Comparison of ENCODE assay signal across 9 cellular contexts in genomic region chr17:64499805-64500486, GRCh38. TPM values are rescaled to one million over a fixed set of nuclear protein-coding genes. Genes with fewer than 3 reads are reported as not detected.
DNase-seq lines count a peak whose midpoint lies in the region; ATAC-seq, FAIRE-seq and TF ChIP-seq lines count a peak whose summit lies in the region.
"Had no signal": no experiment of that assay in that cellular context is flagged by ENCODE, and none has a peak within 500 bp of the region (broad histone marks: within the 10 kb centered on the region; RNA-seq: fewer than 3 reads in every experiment).

No MANE protein-coding gene starts in this region.

- H4K20me1 ChIP-seq in DND-41 (ENCODE audit: insufficient read depth, low read length): peaks cover 66% of the 10 kb centered on the region
- H4K20me1 ChIP-seq in neural cell (ENCODE audit: insufficient read depth): peaks cover 28% of the 10 kb centered on the region

- H2AFZ ChIP-seq in DND-41 (ENCODE audit: low read depth, low read length) (no peak overlapping the region), neural cell (ENCODE audit: low read depth, low read length) (no peak overlapping the region)
- H2AFZ ChIP-seq: parathyroid adenoma had no signal

- H3K4me2 ChIP-seq in DND-41 (ENCODE audit: insufficient read depth, low read length) (peak overlapping the region; percentile 77), neural cell (ENCODE audit: low read length) (no peak overlapping the region)

- no peak overlapping the region; a peak in 1 of 4 replicates for H3K4me3 ChIP-seq in DND-41 (ENCODE audit: low read depth in 1 of 2, low read length in 2 of 2)
- no peak overlapping the region for H3K4me3 ChIP-seq in bronchial epithelial cell (ENCODE audit: low read depth, low read length)
- H3K4me3 ChIP-seq in neural cell (ENCODE audit: low read length): peak overlapping the region; percentile 20
- no peak overlapping the region for H3K4me3 ChIP-seq in BE2C (ENCODE audit: low read depth, low read length)
- H3K4me3 ChIP-seq: coronary artery had no signal

- no peaks in the 10 kb centered on the region for H3K9me2 ChIP-seq in neural cell (ENCODE audit: insufficient read depth, low read length)

- TF ChIP-seq CTCF in DND-41 (IDR thresholded peaks at IDR 0.05; ENCODE audit: borderline replicate concordance, extremely low read depth, low read length, poor library complexity, severe bottlenecking) (no peak), bronchial epithelial cell (IDR thresholded peaks at IDR 0.05; ENCODE audit: insufficient read depth, low read length, severe bottlenecking) (no peak), neural cell (IDR thresholded peaks at IDR 0.05; ENCODE audit: poor library complexity, severe bottlenecking) (no peak), BE2C (IDR thresholded peaks at IDR 0.05; ENCODE audit: low read depth, low read length) (no peak)

- FAIRE-seq in bronchial epithelial cell (lab: Jason Lieb, UNC): no peak

- TF ChIP-seq EP300 in neural cell (conservative IDR thresholded peaks at IDR 0.05; ENCODE audit: poor library complexity, severe bottlenecking): no peak

- H3K9me3 ChIP-seq in DND-41 (ENCODE audit: insufficient read depth, low read length, severe bottlenecking) (no peaks in the 10 kb centered on the region), neural cell (ENCODE audit: low read length) (no peaks in the 10 kb centered on the region), BE2C (no peaks in the 10 kb centered on the region)

- H3F3A ChIP-seq in neural cell (ENCODE audit: insufficient read depth, low read length, poor library complexity, severe bottlenecking): peaks cover 18% of the 10 kb centered on the region

- TF ChIP-seq RAD21 in neural cell (conservative IDR thresholded peaks at IDR 0.05): no peak

- no peak overlapping the region for H3K27ac ChIP-seq in DND-41 (ENCODE audit: low read length)
- H3K27ac ChIP-seq in neural cell (ENCODE audit: low read length): no peak overlapping the region
- H3K27ac ChIP-seq: coronary artery, parathyroid adenoma had no signal

- H3K27me3 ChIP-seq in DND-41 (ENCODE audit: insufficient read depth, low read length, poor library complexity) (no peaks in the 10 kb centered on the region), bronchial epithelial cell (ENCODE audit: control insufficient read depth, insufficient read depth, low read length) (no peaks in the 10 kb centered on the region), neural cell (ENCODE audit: insufficient read depth, low read depth, low read length) (no peaks in the 10 kb centered on the region), BE2C (no peaks in the 10 kb centered on the region; the same call in 1 of the 2 replicates)

- no peak for ATAC-seq in DND-41 (ENCODE audit: insufficient read depth, low read depth)
- ATAC-seq in activated CD4-positive, CD25-positive, alpha-beta regulatory T cell treated with anti-CD3 and anti-CD28 coated beads, Interleukin-2, amount 50 U/mL, for 24 hours: no peak

- no peak overlapping the region for H3K9ac ChIP-seq in DND-41 (ENCODE audit: low read depth, low read length)
- H3K9ac ChIP-seq in neural cell (ENCODE audit: low read length): no peak overlapping the region
- H3K9ac ChIP-seq: parathyroid adenoma had no signal

- H3K79me2 ChIP-seq in DND-41 (ENCODE audit: insufficient read depth, low read length) (peaks cover 76% of the 10 kb centered on the region), neural cell (replicated peaks; ENCODE audit: insufficient read depth, low read length) (peaks cover 57% of the 10 kb centered on the region)

- DNase-seq in DND-41: no peak
- peak; percentile 27 for DNase-seq in M059J (ENCODE audit: low read depth)
- peak; percentile 49 for DNase-seq in bronchial epithelial cell (ENCODE audit: low read depth)
- no peak for DNase-seq in BE2C
- no peak for DNase-seq in midbrain (lab: John Stamatoyannopoulos, UW)

- H3K4me1 ChIP-seq in DND-41 (ENCODE audit: insufficient read depth, low read length) (peaks cover 92% of the 10 kb centered on the region), BE2C (no peaks in the 10 kb centered on the region; the same call in 1 of the 2 replicates)

- peaks cover 67% of the 10 kb centered on the region for H3K36me3 ChIP-seq in DND-41 (ENCODE audit: insufficient read depth, low read length)
- peaks cover 30% of the 10 kb centered on the region for H3K36me3 ChIP-seq in bronchial epithelial cell (ENCODE audit: control insufficient read depth, insufficient read depth, low read length)
- H3K36me3 ChIP-seq in neural cell (ENCODE audit: insufficient read depth, low read length): peaks cover 32% of the 10 kb centered on the region
- H3K36me3 ChIP-seq in BE2C: peaks cover 69% of the 10 kb centered on the region

TF ChIP-seq in neural cell, 6 proteins besides CTCF, POLR2A, EP300 and RAD21:
- TF ChIP-seq EZH2 (IDR thresholded peaks at IDR 0.05; ENCODE audit: borderline replicate concordance, insufficient read depth, low read length, poor library complexity, severe bottlenecking) (no peak), SMC3 (conservative IDR thresholded peaks at IDR 0.05; ENCODE audit: poor library complexity) (no peak), POLR2AphosphoS5 (IDR thresholded peaks at IDR 0.05) (no peak), TAF1 (IDR thresholded peaks at IDR 0.05; ENCODE audit: low read depth) (no peak), MXI1 (conservative IDR thresholded peaks at IDR 0.05; ENCODE audit: poor library complexity, severe bottlenecking) (no peak)
- TF ChIP-seq, protein P1, sequence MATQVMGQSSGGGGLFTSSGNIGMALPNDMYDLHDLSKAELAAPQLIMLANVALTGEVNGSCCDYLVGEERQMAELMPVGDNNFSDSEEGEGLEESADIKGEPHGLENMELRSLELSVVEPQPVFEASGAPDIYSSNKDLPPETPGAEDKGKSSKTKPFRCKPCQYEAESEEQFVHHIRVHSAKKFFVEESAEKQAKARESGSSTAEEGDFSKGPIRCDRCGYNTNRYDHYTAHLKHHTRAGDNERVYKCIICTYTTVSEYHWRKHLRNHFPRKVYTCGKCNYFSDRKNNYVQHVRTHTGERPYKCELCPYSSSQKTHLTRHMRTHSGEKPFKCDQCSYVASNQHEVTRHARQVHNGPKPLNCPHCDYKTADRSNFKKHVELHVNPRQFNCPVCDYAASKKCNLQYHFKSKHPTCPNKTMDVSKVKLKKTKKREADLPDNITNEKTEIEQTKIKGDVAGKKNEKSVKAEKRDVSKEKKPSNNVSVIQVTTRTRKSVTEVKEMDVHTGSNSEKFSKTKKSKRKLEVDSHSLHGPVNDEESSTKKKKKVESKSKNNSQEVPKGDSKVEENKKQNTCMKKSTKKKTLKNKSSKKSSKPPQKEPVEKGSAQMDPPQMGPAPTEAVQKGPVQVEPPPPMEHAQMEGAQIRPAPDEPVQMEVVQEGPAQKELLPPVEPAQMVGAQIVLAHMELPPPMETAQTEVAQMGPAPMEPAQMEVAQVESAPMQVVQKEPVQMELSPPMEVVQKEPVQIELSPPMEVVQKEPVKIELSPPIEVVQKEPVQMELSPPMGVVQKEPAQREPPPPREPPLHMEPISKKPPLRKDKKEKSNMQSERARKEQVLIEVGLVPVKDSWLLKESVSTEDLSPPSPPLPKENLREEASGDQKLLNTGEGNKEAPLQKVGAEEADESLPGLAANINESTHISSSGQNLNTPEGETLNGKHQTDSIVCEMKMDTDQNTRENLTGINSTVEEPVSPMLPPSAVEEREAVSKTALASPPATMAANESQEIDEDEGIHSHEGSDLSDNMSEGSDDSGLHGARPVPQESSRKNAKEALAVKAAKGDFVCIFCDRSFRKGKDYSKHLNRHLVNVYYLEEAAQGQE (IDR thresholded peaks at IDR 0.05; ENCODE audit: borderline replicate concordance): no peak

RNA-seq across cellular contexts. Expression of gene POLG2, which starts 3.1 kb away (rescaled TPM):
- total RNA-seq in M059J (2014; rRNA removed; shearing (Covaris generic)): 7.7 and 7.9 TPM in 2 replicates
- total RNA-seq in bronchial epithelial cell: 9.2 and 10.8 TPM in 2 replicates
- 14.3 and 16.9 TPM in 2 replicates for polyA plus RNA-seq in neural cell
- polyA minus RNA-seq in neural cell: 12.6 and 13.6 TPM in 2 replicates
- 19.5 TPM for polyA plus RNA-seq in BE2C (2012; ENCODE audit: insufficient read depth, insufficient read length, low read depth)

RNA-seq across cellular contexts. Expression of gene DDX5, which starts 6.1 kb away (rescaled TPM):
- total RNA-seq in M059J (2014; rRNA removed; shearing (Covaris generic)): 245 and 267 TPM in 2 replicates
- total RNA-seq in bronchial epithelial cell: 340 and 485 TPM in 2 replicates
- polyA plus RNA-seq in neural cell: 1,789 and 2,358 TPM in 2 replicates
- 808 and 961 TPM in 2 replicates for polyA minus RNA-seq in neural cell
- 537 TPM for polyA plus RNA-seq in BE2C (2012; ENCODE audit: insufficient read depth, insufficient read length, low read depth)

RNA-seq across cellular contexts. Expression of gene CEP95, which starts 6.8 kb away (rescaled TPM):
- 8.2 and 14.0 TPM in 2 replicates for total RNA-seq in M059J (2014; rRNA removed; shearing (Covaris generic))
- 21.1 and 23.7 TPM in 2 replicates for total RNA-seq in bronchial epithelial cell
- 214 and 220 TPM in 2 replicates for polyA plus RNA-seq in neural cell
- 113 and 147 TPM in 2 replicates for polyA minus RNA-seq in neural cell
- 44.5 TPM for polyA plus RNA-seq in BE2C (2012; ENCODE audit: insufficient read depth, insufficient read length, low read depth)

RNA-seq across cellular contexts. Expression of gene MILR1, which starts 51.0 kb away (rescaled TPM):
- 2.7 and 6.3 TPM in 2 replicates for total RNA-seq in M059J (2014; rRNA removed; shearing (Covaris generic))
- total RNA-seq in bronchial epithelial cell: 0.79 TPM in 1 of 2 replicates, not detected in the other
- polyA plus RNA-seq in neural cell: not detected in 2 replicates
- polyA minus RNA-seq in neural cell: not detected in 2 replicates
- polyA plus RNA-seq in BE2C (2012; ENCODE audit: insufficient read depth, insufficient read length, low read depth): not detected

Comparison
In these comparisons a context has a peak if more than half of its experiments do, and no peak if none do; other contexts are left out.
1. DNase-seq: peak in M059J (single experiment) and bronchial epithelial cell (single experiment); none in DND-41 (single experiment), BE2C (single experiment) and midbrain (single experiment).